In genomic region chr1:64517640-64518039, GRCh38 we compare ENCODE assay signal across 1 cellular context.
TF ChIP-seq lines count a peak whose summit lies in the region.

No MANE protein-coding gene starts in this region.

TF ChIP-seq in H1, 55 proteins besides CTCF, POLR2A, EP300 and RAD21:
- TF ChIP-seq GABPA (IDR thresholded peaks at IDR 0.05; ENCODE audit: borderline replicate concordance, insufficient read depth, low read length) (no peak), HDAC6 (IDR thresholded peaks at IDR 0.05; ENCODE audit: low read depth, low read length) (no peak), SIX5 (IDR thresholded peaks at IDR 0.05; ENCODE audit: low read depth, low read length) (no peak), NANOG (IDR thresholded peaks at IDR 0.05; ENCODE audit: insufficient read depth, low read depth, low read length, poor library complexity, severe bottlenecking) (peak; percentile 80), YY1 (IDR thresholded peaks at IDR 0.05; ENCODE audit: low read depth, low read length) (no peak)
